ENCODE assay signal across 25 cellular contexts in genomic region chr15:90043611-90044010, GRCh38. TPM values are rescaled to one million over a fixed set of nuclear protein-coding genes. Genes with fewer than 3 reads are reported as not detected.
DNase-seq lines count a peak whose midpoint lies in the region; ATAC-seq and TF ChIP-seq lines count a peak whose summit lies in the region.
"Had no signal": no experiment of that assay in that cellular context is flagged by ENCODE, and none has a peak within 500 bp of the region (broad histone marks: within the 10 kb centered on the region; RNA-seq: fewer than 3 reads in every experiment).

No MANE protein-coding gene starts in this region.

- peak overlapping the region; percentile 15 for H3K27ac Mint-ChIP-seq in activated T-cell treated with anti-CD3 and anti-CD28 coated beads, Interleukin-2, amount 50 U/mL, for 24 hours
- peak overlapping the region; percentile 20 for H3K27ac Mint-ChIP-seq in glutamatergic neuron (ENCODE audit: unreplicated experiment)
- H3K27ac Mint-ChIP-seq in stimulated activated effector memory CD8-positive, alpha-beta T cell treated with anti-CD3 and anti-CD28 coated beads, Interleukin-12 subunit alpha, Interleukin-12 subunit beta, amount 100 ng/mL, for 72 hours, result peak overlapping the region; percentile 67
- H3K27ac Mint-ChIP-seq: activated naive CD4-positive, alpha-beta T cell treated with anti-CD3 and anti-CD28 coated beads for 36 hours had no signal

- H3K4me1 ChIP-seq in RWPE2 (ENCODE audit: insufficient read depth, poor library complexity, severe bottlenecking), result peaks cover 21% of the 10 kb centered on the region
- peaks cover 0 to 53% (median 5%) of the 10 kb centered on the region in 3 donors for H3K4me1 ChIP-seq in gastroesophageal sphincter
- H3K4me1 ChIP-seq: BE2C, HAP-1 had no signal

- no peak for TF ChIP-seq EP300 in gastroesophageal sphincter (IDR thresholded peaks at IDR 0.05)

- 81% methylated on average over 5 of the region's 5 CpGs; no CpG with 5 or more reads in 1 of the 2 donors for WGBS in gastroesophageal sphincter (ENCODE audit: low coverage in 1 of 2), 2 donors

- H3K27me3 ChIP-seq in RWPE2 (ENCODE audit: insufficient read depth, poor library complexity, severe bottlenecking) (no peaks in the 10 kb centered on the region), gastroesophageal sphincter (no peaks in the 10 kb centered on the region)
- H3K27me3 ChIP-seq: BE2C, esophagus squamous epithelium, stomach, upper lobe of left lung had no signal

- no peak for TF ChIP-seq CTCF in RWPE2 (IDR thresholded peaks at IDR 0.05; ENCODE audit: poor library complexity, severe bottlenecking)
- no peak for TF ChIP-seq CTCF in glutamatergic neuron (IDR thresholded peaks at IDR 0.05; ENCODE audit: partially characterized antibody, unreplicated experiment)
- no peak for TF ChIP-seq CTCF in gastroesophageal sphincter (IDR thresholded peaks at IDR 0.05)

- H3K4me3 ChIP-seq in RWPE2 (ENCODE audit: severe bottlenecking) (no peak overlapping the region), gastroesophageal sphincter (no peak overlapping the region)
- H3K4me3 ChIP-seq: esophagus squamous epithelium, HAP-1, stomach, upper lobe of left lung had no signal

- H3K36me3 Mint-ChIP-seq in activated T-cell treated with anti-CD3 and anti-CD28 coated beads, Interleukin-2, amount 50 U/mL, for 24 hours (ENCODE audit: low read depth), result no peaks in the 10 kb centered on the region
- H3K36me3 Mint-ChIP-seq in glutamatergic neuron (ENCODE audit: unreplicated experiment), result no peaks in the 10 kb centered on the region
- H3K36me3 Mint-ChIP-seq in stimulated activated effector memory CD8-positive, alpha-beta T cell treated with anti-CD3 and anti-CD28 coated beads, Interleukin-12 subunit alpha, Interleukin-12 subunit beta, amount 100 ng/mL, for 72 hours, result no peaks in the 10 kb centered on the region

- H3K4me1 Mint-ChIP-seq in activated T-cell treated with anti-CD3 and anti-CD28 coated beads, Interleukin-2, amount 50 U/mL, for 24 hours (ENCODE audit: low read depth), result peaks cover 26% of the 10 kb centered on the region
- H3K4me1 Mint-ChIP-seq in glutamatergic neuron (ENCODE audit: low read depth, unreplicated experiment), result peaks cover 45% of the 10 kb centered on the region
- H3K4me1 Mint-ChIP-seq in stimulated activated effector memory CD8-positive, alpha-beta T cell treated with anti-CD3 and anti-CD28 coated beads, Interleukin-12 subunit alpha, Interleukin-12 subunit beta, amount 100 ng/mL, for 72 hours, result peaks cover 30% of the 10 kb centered on the region

- no peaks in the 10 kb centered on the region for H3K9me3 Mint-ChIP-seq in activated T-cell treated with anti-CD3 and anti-CD28 coated beads, Interleukin-2, amount 50 U/mL, for 24 hours
- H3K9me3 Mint-ChIP-seq in glutamatergic neuron (ENCODE audit: unreplicated experiment), result peaks cover 11% of the 10 kb centered on the region
- no peaks in the 10 kb centered on the region for H3K9me3 Mint-ChIP-seq in stimulated activated effector memory CD8-positive, alpha-beta T cell treated with anti-CD3 and anti-CD28 coated beads, Interleukin-12 subunit alpha, Interleukin-12 subunit beta, amount 100 ng/mL, for 72 hours
- H3K9me3 Mint-ChIP-seq: activated naive CD4-positive, alpha-beta T cell treated with anti-CD3 and anti-CD28 coated beads for 36 hours had no signal

- H3K9me3 ChIP-seq in RWPE2 (ENCODE audit: severe bottlenecking) (no peaks in the 10 kb centered on the region), gastroesophageal sphincter (no peaks in the 10 kb centered on the region)
- H3K9me3 ChIP-seq: BE2C, esophagus squamous epithelium, HAP-1, stomach, upper lobe of left lung had no signal

- no peak overlapping the region for H3K4me3 Mint-ChIP-seq in activated T-cell treated with anti-CD3 and anti-CD28 coated beads, Interleukin-2, amount 50 U/mL, for 24 hours
- peak overlapping the region; percentile 22 for H3K4me3 Mint-ChIP-seq in glutamatergic neuron (ENCODE audit: unreplicated experiment)
- H3K4me3 Mint-ChIP-seq in stimulated activated effector memory CD8-positive, alpha-beta T cell treated with anti-CD3 and anti-CD28 coated beads, Interleukin-12 subunit alpha, Interleukin-12 subunit beta, amount 100 ng/mL, for 72 hours, result no peak overlapping the region
- H3K4me3 Mint-ChIP-seq: activated naive CD4-positive, alpha-beta T cell treated with anti-CD3 and anti-CD28 coated beads for 36 hours had no signal

- H3K27ac ChIP-seq in RWPE2 (ENCODE audit: poor library complexity, severe bottlenecking) (no peak overlapping the region), gastroesophageal sphincter (no peak overlapping the region)
- H3K27ac ChIP-seq: esophagus squamous epithelium had no signal

- no peaks in the 10 kb centered on the region for H3K27me3 Mint-ChIP-seq in activated T-cell treated with anti-CD3 and anti-CD28 coated beads, Interleukin-2, amount 50 U/mL, for 24 hours
- H3K27me3 Mint-ChIP-seq in glutamatergic neuron (ENCODE audit: unreplicated experiment), result no peaks in the 10 kb centered on the region

- no peak for DNase-seq in activated T-cell treated with anti-CD3 and anti-CD28 coated beads, Interleukin-2, amount 50 U/mL, for 24 hours
- no peak for DNase-seq in activated T-cell treated with anti-CD3 and anti-CD28 coated beads, Interleukin-2, amount 50 U/mL, for 48 hours
- peak; percentile 40 for DNase-seq in RWPE2 (ENCODE audit: low spot score)
- DNase-seq in glutamatergic neuron, result no peak
- DNase-seq in stimulated activated effector memory CD8-positive, alpha-beta T cell treated with anti-CD3 and anti-CD28 coated beads, Interleukin-12 subunit alpha, Interleukin-12 subunit beta, amount 100 ng/mL, for 72 hours (ENCODE audit: low spot score in 2 of 2), result no peak
- DNase-seq: activated CD8-positive, alpha-beta memory T cell treated with anti-CD3 and anti-CD28 coated beads, Interleukin-2, amount 50 U/mL, for 4 hours; activated naive CD4-positive, alpha-beta T cell treated with anti-CD3 and anti-CD28 coated beads for 36 hours; BE2C; cerebellar nuclear complex; effector memory CD4-positive, alpha-beta T cell; esophagus squamous epithelium; Kasumi-1; left colon; midbrain; NCI-H1417; NCI-H524; SHP77 treated with DMSO at 0.1 percent for 48 hours; stimulated activated CD4-positive, alpha-beta T cell treated with anti-CD3 and anti-CD28 coated beads, Interleukin-4, amount 100 ng/mL, for 1 hour; stomach; T-helper 1 cell had no signal

- H3K36me3 ChIP-seq in RWPE2 (ENCODE audit: low read depth) (no peaks in the 10 kb centered on the region), gastroesophageal sphincter (no peaks in the 10 kb centered on the region)
- H3K36me3 ChIP-seq: BE2C, HAP-1, upper lobe of left lung had no signal

- ATAC-seq in RWPE2 (ENCODE audit: low read depth) (no peak), HG03460 (IDR thresholded peaks at IDR 0.05; ENCODE audit: unreplicated experiment) (no peak), GM18907 (IDR thresholded peaks at IDR 0.05; ENCODE audit: unreplicated experiment) (no peak), gastroesophageal sphincter (no peak)
- no peak for ATAC-seq in stimulated activated effector memory CD8-positive, alpha-beta T cell treated with anti-CD3 and anti-CD28 coated beads, Interleukin-12 subunit alpha, Interleukin-12 subunit beta, amount 100 ng/mL, for 72 hours
- ATAC-seq: left colon had no signal

- TF ChIP-seq POLR2A in gastroesophageal sphincter (IDR thresholded peaks at IDR 0.05), result no peak

RNA-seq across cellular contexts. Expression of gene ZNF710, which starts 42.5 kb away (rescaled TPM):
- total RNA-seq in glutamatergic neuron (ENCODE audit: unreplicated experiment) (25.2 TPM), gastroesophageal sphincter (10 to 100 TPM in 3 of 4 donors, 1 to 10 TPM in 1; 7.3 to 13.2 (median 11.4) TPM)

RNA-seq across cellular contexts. Expression of gene IDH2, which starts 58.7 kb away (rescaled TPM):
- 149 TPM for total RNA-seq in glutamatergic neuron (ENCODE audit: unreplicated experiment)
- total RNA-seq in gastroesophageal sphincter, result 100 to 1,000 TPM in 3 of 4 donors, 10 to 100 TPM in 1; 45.2 to 289 (median 132) TPM

Comparison
In these comparisons a context has a peak if more than half of its experiments do, and no peak if none do; other contexts are left out.
1. H3K27ac Mint-ChIP-seq: peak in every context shown above with its lines; median percentile 67 in stimulated activated effector memory CD8-positive, alpha-beta T cell treated with anti-CD3 and anti-CD28 coated beads, Interleukin-12 subunit alpha, Interleukin-12 subunit beta, amount 100 ng/mL, for 72 hours; 20 in glutamatergic neuron; 15 in activated T-cell treated with anti-CD3 and anti-CD28 coated beads, Interleukin-2, amount 50 U/mL, for 24 hours.